27 cellular contexts compared by ENCODE assay signal in genomic region chr6:139518556-139519091, GRCh38.
"Had no signal": no experiment of that assay in that cellular context is flagged by ENCODE, and none has a peak within 500 bp of the region (broad histone marks: within the 10 kb centered on the region; RNA-seq: fewer than 3 reads in every experiment).

No MANE protein-coding gene starts in this region.

- DNase-seq: activated CD4-positive, alpha-beta T cell treated with anti-CD3 and anti-CD28 coated beads for 36 hours; activated CD4-positive, CD25-positive, alpha-beta regulatory T cell; activated CD8-positive, alpha-beta memory T cell treated with anti-CD3 and anti-CD28 coated beads, Interleukin-2, amount 10 ng/mL, durations not matched to agents 7 days and 5 days; activated CD8-positive, alpha-beta T cell treated with anti-CD3 and anti-CD28 coated beads, Interleukin-2, amount 10 ng/mL, durations not matched to agents 7 days and 5 days; activated effector memory CD4-positive, alpha-beta T cell treated with Interleukin-2 at 50 U/mL for 16 hours; activated naive CD4-positive, alpha-beta T cell treated with Interleukin-2 at 50 U/mL for 16 hours; activated naive CD8-positive, alpha-beta T cell treated with anti-CD3 and anti-CD28 coated beads, Interleukin-2, amount 10 ng/mL, durations not matched to agents 7 days and 5 days; activated T-cell treated with anti-CD3 and anti-CD28 coated beads for 4 hours; cortex of kidney; effector memory CD8-positive, alpha-beta T cell; foreskin keratinocyte; heart left ventricle; immature natural killer cell; midbrain; naive thymus-derived CD4-positive, alpha-beta T cell; occipital lobe; stimulated activated CD4-positive, alpha-beta T cell treated with anti-CD3 and anti-CD28 coated beads, Interleukin-15, amount 100 ng/mL, for 24 hours; stimulated activated CD4-positive, alpha-beta T cell treated with anti-CD3 and anti-CD28 coated beads, Interleukin-2, amount 100 ng/mL, for 24 hours; stimulated activated naive B cell treated with anti-CD40 and anti-IgM and Interleukin-4, amounts not matched to agents 10 μg/mL and 1 μg/mL and 100 μg/mL, for 72 hours; T-helper 9 cell; testis; transverse colon had no signal

- H3K36me3 Mint-ChIP-seq: activated naive CD8-positive, alpha-beta T cell treated with anti-CD3 and anti-CD28 coated beads, Interleukin-2, amount 10 ng/mL, durations not matched to agents 7 days and 5 days; brain; immature natural killer cell; stimulated activated naive B cell treated with anti-CD40 and anti-IgM and Interleukin-4, amounts not matched to agents 10 μg/mL and 1 μg/mL and 100 μg/mL, for 72 hours had no signal

- H3K27ac ChIP-seq: ascending aorta, foreskin keratinocyte, heart left ventricle, testis, transverse colon had no signal

- H3K36me3 ChIP-seq: ascending aorta, heart left ventricle, right atrium auricular region, transverse colon had no signal

- ATAC-seq: activated CD4-positive, alpha-beta T cell treated with anti-CD3 and anti-CD28 coated beads for 36 hours; activated CD8-positive, alpha-beta memory T cell treated with anti-CD3 and anti-CD28 coated beads, Interleukin-2, amount 10 ng/mL, durations not matched to agents 7 days and 5 days; activated CD8-positive, alpha-beta T cell treated with anti-CD3 and anti-CD28 coated beads, Interleukin-2, amount 10 ng/mL, durations not matched to agents 7 days and 5 days; effector memory CD8-positive, alpha-beta T cell; esophagus mucosa; foreskin keratinocyte; heart left ventricle; stimulated activated naive B cell treated with anti-CD40 and anti-IgM and Interleukin-4, amounts not matched to agents 10 μg/mL and 1 μg/mL and 100 μg/mL, for 72 hours had no signal

- H3K4me3 Mint-ChIP-seq: activated CD4-positive, alpha-beta T cell treated with anti-CD3 and anti-CD28 coated beads for 36 hours; activated CD8-positive, alpha-beta memory T cell treated with anti-CD3 and anti-CD28 coated beads, Interleukin-2, amount 10 ng/mL, durations not matched to agents 7 days and 5 days; activated CD8-positive, alpha-beta T cell treated with anti-CD3 and anti-CD28 coated beads, Interleukin-2, amount 10 ng/mL, durations not matched to agents 7 days and 5 days; activated naive CD8-positive, alpha-beta T cell treated with anti-CD3 and anti-CD28 coated beads, Interleukin-2, amount 10 ng/mL, durations not matched to agents 7 days and 5 days; brain; effector memory CD8-positive, alpha-beta T cell; immature natural killer cell; naive thymus-derived CD4-positive, alpha-beta T cell; stimulated activated naive B cell treated with anti-CD40 and anti-IgM and Interleukin-4, amounts not matched to agents 10 μg/mL and 1 μg/mL and 100 μg/mL, for 72 hours; T-helper 1 cell treated with Interleukin-12 subunit alpha and Interleukin-12 subunit beta and Interleukin-4 antibody, amounts not matched to agents 30 μg/mL and 1 μg/mL, for 36 hours had no signal

- H3K9me3 ChIP-seq: ascending aorta, heart left ventricle, right atrium auricular region, testis, transverse colon had no signal

- H3K27me3 Mint-ChIP-seq: activated CD8-positive, alpha-beta memory T cell treated with anti-CD3 and anti-CD28 coated beads, Interleukin-2, amount 10 ng/mL, durations not matched to agents 7 days and 5 days; effector memory CD8-positive, alpha-beta T cell; stimulated activated naive B cell treated with anti-CD40 and anti-IgM and Interleukin-4, amounts not matched to agents 10 μg/mL and 1 μg/mL and 100 μg/mL, for 72 hours had no signal

- H3K27ac Mint-ChIP-seq: activated CD4-positive, alpha-beta T cell treated with anti-CD3 and anti-CD28 coated beads for 36 hours; activated CD8-positive, alpha-beta memory T cell treated with anti-CD3 and anti-CD28 coated beads, Interleukin-2, amount 10 ng/mL, durations not matched to agents 7 days and 5 days; activated CD8-positive, alpha-beta T cell treated with anti-CD3 and anti-CD28 coated beads, Interleukin-2, amount 10 ng/mL, durations not matched to agents 7 days and 5 days; activated naive CD8-positive, alpha-beta T cell treated with anti-CD3 and anti-CD28 coated beads, Interleukin-2, amount 10 ng/mL, durations not matched to agents 7 days and 5 days; effector memory CD8-positive, alpha-beta T cell; immature natural killer cell; naive thymus-derived CD4-positive, alpha-beta T cell; stimulated activated naive B cell treated with anti-CD40 and anti-IgM and Interleukin-4, amounts not matched to agents 10 μg/mL and 1 μg/mL and 100 μg/mL, for 72 hours; T-helper 1 cell treated with Interleukin-12 subunit alpha and Interleukin-12 subunit beta and Interleukin-4 antibody, amounts not matched to agents 30 μg/mL and 1 μg/mL, for 36 hours had no signal

- H3K4me3 ChIP-seq: ascending aorta, heart left ventricle, right atrium auricular region, testis, transverse colon had no signal

- H3K27me3 ChIP-seq: ascending aorta, foreskin keratinocyte, heart left ventricle, right atrium auricular region, testis, transverse colon had no signal

- H3K9me3 Mint-ChIP-seq: activated naive CD8-positive, alpha-beta T cell treated with anti-CD3 and anti-CD28 coated beads, Interleukin-2, amount 10 ng/mL, durations not matched to agents 7 days and 5 days; effector memory CD8-positive, alpha-beta T cell; stimulated activated naive B cell treated with anti-CD40 and anti-IgM and Interleukin-4, amounts not matched to agents 10 μg/mL and 1 μg/mL and 100 μg/mL, for 72 hours had no signal

- H3K4me1 ChIP-seq: ascending aorta, right atrium auricular region, testis, transverse colon had no signal

- H3K4me1 Mint-ChIP-seq: activated naive CD8-positive, alpha-beta T cell treated with anti-CD3 and anti-CD28 coated beads, Interleukin-2, amount 10 ng/mL, durations not matched to agents 7 days and 5 days; immature natural killer cell; naive thymus-derived CD4-positive, alpha-beta T cell; stimulated activated naive B cell treated with anti-CD40 and anti-IgM and Interleukin-4, amounts not matched to agents 10 μg/mL and 1 μg/mL and 100 μg/mL, for 72 hours had no signal
